Comparison of ENCODE assay signal across 9 cellular contexts in genomic region chr7:114931656-114932011, GRCh38. TPM values are rescaled to one million over a fixed set of nuclear protein-coding genes. Genes with fewer than 3 reads are reported as not detected.
DNase-seq lines count a peak whose midpoint lies in the region; ATAC-seq and TF ChIP-seq lines count a peak whose summit lies in the region.
"Had no signal": no experiment of that assay in that cellular context is flagged by ENCODE, and none has a peak within 500 bp of the region (broad histone marks: within the 10 kb centered on the region; RNA-seq: fewer than 3 reads in every experiment).

No MANE protein-coding gene starts in this region.

- DNase-seq in GM12864 (ENCODE audit: low read depth) (peak; percentile 84), HT-29 (ENCODE audit: low spot score) (no peak), DMS79 (lab: John Stamatoyannopoulos, UW) (no peak), inferior parietal cortex (ENCODE audit: extremely low spot score) (no peak), NCI-H187 treated with DMSO at 0.1 percent for 48 hours (lab: John Stamatoyannopoulos, UW) (no peak)
- peak in 2 of 3 donors; percentile 8 to 13 for DNase-seq in effector memory CD4-positive, alpha-beta T cell
- DNase-seq: left ventricle myocardium superior had no signal

- H3K27me3 ChIP-seq in effector memory CD4-positive, alpha-beta T cell (replicated peaks; ENCODE audit: control insufficient read depth, insufficient read depth, low read length, poor library complexity, severe bottlenecking): no peaks in the 10 kb centered on the region

- H3K4me3 ChIP-seq in GM12864 (ENCODE audit: low read depth, low read length): peak overlapping the region; percentile 50
- H3K4me3 ChIP-seq in effector memory CD4-positive, alpha-beta T cell (ENCODE audit: insufficient read depth, low read depth, low read length, poor library complexity, severe bottlenecking): peak overlapping the region; percentile 35

- no peak for TF ChIP-seq CTCF in GM12864 (IDR thresholded peaks at IDR 0.05; ENCODE audit: low read depth, low read length, missing control alignments)

- no peaks in the 10 kb centered on the region for H3K9me3 ChIP-seq in effector memory CD4-positive, alpha-beta T cell (ENCODE audit: control insufficient read depth, low read length)

- peaks cover 45% of the 10 kb centered on the region for H3K4me1 ChIP-seq in effector memory CD4-positive, alpha-beta T cell (ENCODE audit: control insufficient read depth, insufficient read depth, low read length, poor library complexity, severe bottlenecking)

- no peaks in the 10 kb centered on the region for H3K36me3 ChIP-seq in effector memory CD4-positive, alpha-beta T cell (ENCODE audit: control insufficient read depth, insufficient read depth, low read length)

- peak overlapping the region; percentile 74 for H3K27ac ChIP-seq in effector memory CD4-positive, alpha-beta T cell (ENCODE audit: insufficient read depth, low read length, poor library complexity, severe bottlenecking)

- ATAC-seq in GM21447 (IDR thresholded peaks at IDR 0.05; ENCODE audit: unreplicated experiment) (peak; percentile 75), HG03558 (IDR thresholded peaks at IDR 0.05; ENCODE audit: extremely low read depth, unreplicated experiment) (peak; percentile 66)
- ATAC-seq: left ventricle myocardium superior had no signal

RNA-seq across cellular contexts. Expression of gene MDFIC, which starts 9.7 kb away (rescaled TPM):
- not detected in 2 replicates for total RNA-seq in HT-29 (2014; rRNA removed; shearing (Covaris generic))

Comparison
In these comparisons a context has a peak if more than half of its experiments do, and no peak if none do; other contexts are left out.
1. DNase-seq: peak in GM12864 (single experiment) and effector memory CD4-positive, alpha-beta T cell (2 of 3); none in HT-29 (single experiment), DMS79 (single experiment), inferior parietal cortex (single experiment) and NCI-H187 treated with DMSO at 0.1 percent for 48 hours (single experiment).